Comparison of ENCODE assay signal across 9 cellular contexts in genomic region chr11:57713849-57714248, GRCh38. TPM values are rescaled to one million over a fixed set of nuclear protein-coding genes. Genes with fewer than 3 reads are reported as not detected.
DNase-seq lines count a peak whose midpoint lies in the region; ATAC-seq and TF ChIP-seq lines count a peak whose summit lies in the region.
"Had no signal": no experiment of that assay in that cellular context is flagged by ENCODE, and none has a peak within 500 bp of the region (broad histone marks: within the 10 kb centered on the region; RNA-seq: fewer than 3 reads in every experiment).

No MANE protein-coding gene starts in this region.

- H3K4me2 ChIP-seq in skeletal muscle satellite cell (ENCODE audit: low read length) = peak overlapping the region; percentile 84

- H3K27me3 ChIP-seq in skeletal muscle satellite cell (ENCODE audit: control insufficient read depth, insufficient read depth, low read length) = no peaks in the 10 kb centered on the region

- H3K36me3 ChIP-seq in skeletal muscle satellite cell (ENCODE audit: insufficient read depth, low read length) = peaks cover 1% of the 10 kb centered on the region

- H3K27ac Mint-ChIP-seq in T-helper 2 cell treated with Interferon-gamma antibody and Interleukin-4, amounts not matched to agents 5 μg/mL and 100 μg/mL, for 36 hours = peak overlapping the region; percentile 98
- peak overlapping the region; percentile 96 for H3K27ac Mint-ChIP-seq in T-helper 17 cell

- peaks cover 30% of the 10 kb centered on the region for H3K4me1 Mint-ChIP-seq in T-helper 2 cell treated with Interferon-gamma antibody and Interleukin-4, amounts not matched to agents 5 μg/mL and 100 μg/mL, for 36 hours (ENCODE audit: low read depth)
- peaks cover 28% of the 10 kb centered on the region for H3K4me1 Mint-ChIP-seq in T-helper 17 cell

- peak overlapping the region; percentile 100 for H3K4me3 ChIP-seq in fibroblast of mammary gland (ENCODE audit: control insufficient read depth, low read depth, low read length)
- H3K4me3 ChIP-seq in skeletal muscle satellite cell (ENCODE audit: low read length) = peak overlapping the region; percentile 83

- peak overlapping the region; percentile 98 for H3K4me3 Mint-ChIP-seq in T-helper 2 cell treated with Interferon-gamma antibody and Interleukin-4, amounts not matched to agents 5 μg/mL and 100 μg/mL, for 36 hours
- H3K4me3 Mint-ChIP-seq in T-helper 17 cell = peak overlapping the region; percentile 95

- H3K27me3 Mint-ChIP-seq in T-helper 2 cell treated with Interferon-gamma antibody and Interleukin-4, amounts not matched to agents 5 μg/mL and 100 μg/mL, for 36 hours (ENCODE audit: low read depth) = no peaks in the 10 kb centered on the region
- H3K27me3 Mint-ChIP-seq in T-helper 17 cell = no peaks in the 10 kb centered on the region

- H3K9me3 ChIP-seq in T-helper 17 cell (ENCODE audit: control insufficient read depth, low read length, poor library complexity, severe bottlenecking) (no peaks in the 10 kb centered on the region), skeletal muscle satellite cell (replicated peaks; ENCODE audit: low read length) (no peaks in the 10 kb centered on the region)

- H3K9me3 Mint-ChIP-seq in T-helper 2 cell treated with Interferon-gamma antibody and Interleukin-4, amounts not matched to agents 5 μg/mL and 100 μg/mL, for 36 hours = no peaks in the 10 kb centered on the region

- H3K36me3 Mint-ChIP-seq in T-helper 2 cell treated with Interferon-gamma antibody and Interleukin-4, amounts not matched to agents 5 μg/mL and 100 μg/mL, for 36 hours (ENCODE audit: low read depth) = peaks cover 16% of the 10 kb centered on the region
- no peaks in the 10 kb centered on the region for H3K36me3 Mint-ChIP-seq in T-helper 17 cell (ENCODE audit: low read depth)

- no peak for TF ChIP-seq CTCF in fibroblast of mammary gland (conservative IDR thresholded peaks at IDR 0.05; ENCODE audit: control insufficient read depth, insufficient read depth, low read depth, low read length)

- peaks cover 19% of the 10 kb centered on the region for H3K4me1 ChIP-seq in skeletal muscle satellite cell (ENCODE audit: control insufficient read depth, insufficient read depth, low read length)

- H3K9ac ChIP-seq in skeletal muscle satellite cell (ENCODE audit: low read depth, low read length) = peak overlapping the region; percentile 87

- ATAC-seq in T-helper 17 cell = no peak
- no peak for ATAC-seq in HG02970 (IDR thresholded peaks at IDR 0.05; ENCODE audit: low FRiP score, unreplicated experiment)
- ATAC-seq in GM19035 (IDR thresholded peaks at IDR 0.05; ENCODE audit: unreplicated experiment) = no peak

- DNase-seq in T-helper 2 cell treated with Interferon-gamma antibody and Interleukin-4, amounts not matched to agents 5 μg/mL and 100 μg/mL, for 36 hours (ENCODE audit: low spot score) = no peak
- DNase-seq in T-helper 2 cell = no peak
- DNase-seq in T-helper 17 cell = no peak
- DNase-seq in fibroblast of mammary gland (ENCODE audit: low read depth) = no peak
- no peak for DNase-seq in NCI-H524 treated with DMSO at 0.1 percent for 48 hours (lab: John Stamatoyannopoulos, UW)
- DNase-seq: NCI-H1105 treated with DMSO at 0.1 percent for 48 hours had no signal

RNA-seq across cellular contexts. Expression of gene TMX2, which starts 1.5 kb away (rescaled TPM):
- total RNA-seq in T-helper 17 cell = 10 to 100 TPM; 38.3 to 44.0 TPM
- 62.1 and 92.0 TPM in 2 replicates for total RNA-seq in skeletal muscle satellite cell (2012; rRNA removed)

RNA-seq across cellular contexts. Expression of gene MED19, which starts 1.8 kb away (rescaled TPM):
- 10 to 100 TPM; 16.6 to 18.1 TPM for total RNA-seq in T-helper 17 cell
- total RNA-seq in skeletal muscle satellite cell (2012; rRNA removed) = 9.1 and 17.3 TPM in 2 replicates

RNA-seq across cellular contexts. Expression of gene SELENOH, which starts 27.4 kb away (rescaled TPM):
- total RNA-seq in T-helper 17 cell = 10 to 100 TPM; 70.0 to 72.6 TPM
- total RNA-seq in skeletal muscle satellite cell (2012; rRNA removed) = 92.4 and 108 TPM in 2 replicates

RNA-seq across cellular contexts. Expression of gene BTBD18, which starts 37.8 kb away (rescaled TPM):
- total RNA-seq in T-helper 17 cell = not detected
- not detected in 2 replicates for total RNA-seq in skeletal muscle satellite cell (2012; rRNA removed)

RNA-seq across cellular contexts. Expression of gene ZDHHC5, which starts 45.9 kb away (rescaled TPM):
- 10 to 100 TPM; 51.9 to 55.6 TPM for total RNA-seq in T-helper 17 cell
- total RNA-seq in skeletal muscle satellite cell (2012; rRNA removed) = 39.8 and 47.8 TPM in 2 replicates
